ENCODE assay signal across 13 cellular contexts in the genomic region with DNA sequence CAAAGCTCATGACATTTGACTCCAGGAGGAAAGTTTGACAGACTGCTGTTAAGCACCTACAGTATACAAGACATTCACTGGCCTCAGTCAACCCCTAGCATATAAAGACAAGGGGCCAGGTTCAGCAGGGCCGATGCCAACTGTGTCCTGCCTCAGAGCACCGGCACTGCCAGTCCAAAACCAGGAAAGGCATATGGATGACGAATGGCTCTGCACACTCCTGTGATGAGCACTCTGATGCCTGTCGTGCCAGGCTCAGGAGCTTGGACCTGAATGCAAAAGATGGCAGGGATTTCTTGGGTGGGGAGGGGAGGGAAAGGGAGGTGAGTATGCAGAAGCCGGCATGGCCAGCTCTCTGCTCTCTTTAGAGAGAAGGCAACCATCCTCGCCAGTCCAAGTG. TPM values are rescaled to one million over a fixed set of nuclear protein-coding genes. Genes with fewer than 3 reads are reported as not detected.
DNase-seq lines count a peak whose midpoint lies in the region; ATAC-seq and TF ChIP-seq lines count a peak whose summit lies in the region.
"Had no signal": no experiment of that assay in that cellular context is flagged by ENCODE, and none has a peak within 500 bp of the region (broad histone marks: within the 10 kb centered on the region; RNA-seq: fewer than 3 reads in every experiment).

No MANE protein-coding gene starts in this region.

- DNase-seq in left ventricle myocardium inferior (no peak), Right ventricle myocardium inferior (ENCODE audit: missing footprints) (no peak), esophagus muscularis mucosa (ENCODE audit: extremely low spot score) (no peak), sigmoid colon (peak; percentile 64), tibial artery (no peak), HuH-7 (ENCODE audit: low spot score) (no peak), tibial nerve (ENCODE audit: low spot score in 2 of 2) (no peak)
- DNase-seq: ACHN; CD4-positive, CD25-positive, alpha-beta regulatory T cell; H7 had no signal

- TF ChIP-seq CTCF in left ventricle myocardium inferior (IDR thresholded peaks at IDR 0.05; ENCODE audit: borderline replicate concordance) (no peak), esophagus muscularis mucosa (IDR thresholded peaks at IDR 0.05) (no peak), sigmoid colon (IDR thresholded peaks at IDR 0.05) (no peak), tibial artery (IDR thresholded peaks at IDR 0.05) (no peak), tibial nerve (IDR thresholded peaks at IDR 0.05) (no peak)

- 39% methylated on average over 6 of the region's 6 CpGs for WGBS in esophagus muscularis mucosa
- WGBS in sigmoid colon, 2 donors, result 87 to 89% methylated on average over 6 of the region's 6 CpGs
- WGBS in tibial nerve, 2 donors, result 69 to 77% methylated on average over 6 of the region's 6 CpGs

- intact Hi-C loops in left ventricle myocardium inferior (cut with micrococcal nuclease) (no loop called here), Right ventricle myocardium inferior (cut with DNase I) (loop anchor here (5.0 kb wide), 1 partner anchor 39 kb away; a partner anchor contains a TSS), esophagus muscularis mucosa (cut with DNase I) (loop anchor here (5.0 kb wide), 1 partner anchor 34 kb away; no protein-coding TSS in a partner anchor), sigmoid colon (cut with DNase I) (no loop called here), tibial artery (cut with DNase I; ENCODE audit: low total_unique reads) (no loop called here)

- H3K9me3 ChIP-seq in left ventricle myocardium inferior (replicated peaks), result no peaks in the 10 kb centered on the region
- H3K9me3 ChIP-seq in esophagus muscularis mucosa, result no peaks in the 10 kb centered on the region
- H3K9me3 ChIP-seq in sigmoid colon, result no peaks in the 10 kb centered on the region
- H3K9me3 ChIP-seq in tibial artery, result no peaks in the 10 kb centered on the region
- H3K9me3 ChIP-seq in tibial nerve, result no peaks in the 10 kb centered on the region
- H3K9me3 ChIP-seq: BLaER1 treated with 17β-estradiol and CSF1 and Interleukin-3, amounts not matched to agents 10 nM and 100 nM had no signal

- ATAC-seq in Right ventricle myocardium inferior, result no peak
- ATAC-seq in HG02571 (IDR thresholded peaks at IDR 0.05; ENCODE audit: unreplicated experiment), result no peak

- TF ChIP-seq POLR2A in esophagus muscularis mucosa (IDR thresholded peaks at IDR 0.05; ENCODE audit: low read depth) (no peak), sigmoid colon (IDR thresholded peaks at IDR 0.05) (no peak), tibial nerve (IDR thresholded peaks at IDR 0.05) (no peak)

- peak overlapping the region; percentile 25 for H3K27ac ChIP-seq in left ventricle myocardium inferior (replicated peaks)
- peak overlapping the region; percentile 59 to 80 (median 69) for H3K27ac ChIP-seq in esophagus muscularis mucosa (replicated peaks in 1 of 4)
- peak overlapping the region; percentile 37 to 98 (median 74) for H3K27ac ChIP-seq in sigmoid colon
- peak overlapping the region; percentile 62 to 79 for H3K27ac ChIP-seq in tibial artery
- H3K27ac ChIP-seq in tibial nerve, result peak overlapping the region in 1 of 4 donors; percentile 3
- H3K27ac ChIP-seq: BLaER1 treated with 17β-estradiol and CSF1 and Interleukin-3, amounts not matched to agents 10 nM and 100 nM had no signal

- TF ChIP-seq EP300 in esophagus muscularis mucosa (IDR thresholded peaks at IDR 0.05) (no peak), sigmoid colon (IDR thresholded peaks at IDR 0.05) (no peak), tibial nerve (IDR thresholded peaks at IDR 0.05) (no peak)

- H3K4me1 ChIP-seq in left ventricle myocardium inferior (peaks cover 96% of the 10 kb centered on the region), esophagus muscularis mucosa (peaks cover 78 to 99% (median 85%) of the 10 kb centered on the region in 4 donors), sigmoid colon (peaks cover 0 to 91% (median 84%) of the 10 kb centered on the region in 4 donors), tibial artery (peaks cover 5 to 100% (median 71%) of the 10 kb centered on the region in 4 donors), tibial nerve (peaks cover 0 to 95% (median 38%) of the 10 kb centered on the region in 4 donors)

- H3K27me3 ChIP-seq in left ventricle myocardium inferior (ENCODE audit: low read depth), result no peaks in the 10 kb centered on the region
- H3K27me3 ChIP-seq in esophagus muscularis mucosa, result no peaks in the 10 kb centered on the region
- H3K27me3 ChIP-seq in sigmoid colon, result no peaks in the 10 kb centered on the region
- H3K27me3 ChIP-seq in tibial artery, result no peaks in the 10 kb centered on the region
- H3K27me3 ChIP-seq in tibial nerve, result no peaks in the 10 kb centered on the region
- H3K27me3 ChIP-seq: BLaER1 treated with 17β-estradiol and CSF1 and Interleukin-3, amounts not matched to agents 10 nM and 100 nM had no signal

- H3K36me3 ChIP-seq in left ventricle myocardium inferior (peaks cover 3% of the 10 kb centered on the region), esophagus muscularis mucosa (peaks cover 0 to 11% (median 3%) of the 10 kb centered on the region in 4 donors), sigmoid colon (peaks cover 0 to 12% (median 4%) of the 10 kb centered on the region in 4 donors), tibial artery (peaks cover 0 to 6% (median 2%) of the 10 kb centered on the region in 3 donors), tibial nerve (peaks cover 0 to 4% (median 0%) of the 10 kb centered on the region in 3 donors)
- H3K36me3 ChIP-seq: BLaER1 treated with 17β-estradiol and CSF1 and Interleukin-3, amounts not matched to agents 10 nM and 100 nM had no signal

- no peak overlapping the region for H3K4me3 ChIP-seq in left ventricle myocardium inferior
- no peak overlapping the region for H3K4me3 ChIP-seq in esophagus muscularis mucosa
- H3K4me3 ChIP-seq in sigmoid colon, result no peak overlapping the region
- H3K4me3 ChIP-seq in tibial artery, result no peak overlapping the region
- no peak overlapping the region for H3K4me3 ChIP-seq in tibial nerve
- H3K4me3 ChIP-seq: BLaER1 treated with 17β-estradiol and CSF1 and Interleukin-3, amounts not matched to agents 10 nM and 100 nM; GM23338 had no signal

RNA-seq across cellular contexts. Expression of a gene that starts 38.9 kb away (rescaled TPM):
- total RNA-seq in left ventricle myocardium inferior (120 TPM), Right ventricle myocardium inferior (128 TPM), esophagus muscularis mucosa (100 to 1,000 TPM; 328 to 578 (median 405) TPM), sigmoid colon (100 to 1,000 TPM; 235 to 598 (median 350) TPM), tibial nerve (100 to 1,000 TPM; 385 to 583 (median 526) TPM)
- polyA plus RNA-seq in sigmoid colon, result 10 to 100 TPM in 2 of 3 donors, 1 to 10 TPM in 1; 9.2 to 60.5 (median 10.8) TPM
- total RNA-seq: CD4-positive, CD25-positive, alpha-beta regulatory T cell had no signal
- polyA plus RNA-seq: CD4-positive, CD25-positive, alpha-beta regulatory T cell had no signal

RNA-seq across cellular contexts. Expression of a gene that starts 39.0 kb away (rescaled TPM):
- 117 TPM for total RNA-seq in left ventricle myocardium inferior
- 126 TPM for total RNA-seq in Right ventricle myocardium inferior
- total RNA-seq in esophagus muscularis mucosa, result 100 to 1,000 TPM; 419 to 931 (median 555) TPM
- 1,000 to 10,000 TPM in 1 of 4 donors, 100 to 1,000 TPM in 3; 306 to 1,039 (median 489) TPM for total RNA-seq in sigmoid colon
- polyA plus RNA-seq in sigmoid colon, result 10 to 100 TPM; 24.0 to 83.5 (median 25.2) TPM
- total RNA-seq in tibial nerve, result 100 to 1,000 TPM; 576 to 821 (median 658) TPM
- total RNA-seq: CD4-positive, CD25-positive, alpha-beta regulatory T cell had no signal
- polyA plus RNA-seq: CD4-positive, CD25-positive, alpha-beta regulatory T cell had no signal

Comparison
In these comparisons a context has a peak if more than half of its experiments do, and no peak if none do; other contexts are left out.
1. intact Hi-C loops: an anchor here in Right ventricle myocardium inferior (5.0 kb wide) and esophagus muscularis mucosa (5.0 kb wide); none called in left ventricle myocardium inferior, sigmoid colon and tibial artery.